In the genomic region with DNA sequence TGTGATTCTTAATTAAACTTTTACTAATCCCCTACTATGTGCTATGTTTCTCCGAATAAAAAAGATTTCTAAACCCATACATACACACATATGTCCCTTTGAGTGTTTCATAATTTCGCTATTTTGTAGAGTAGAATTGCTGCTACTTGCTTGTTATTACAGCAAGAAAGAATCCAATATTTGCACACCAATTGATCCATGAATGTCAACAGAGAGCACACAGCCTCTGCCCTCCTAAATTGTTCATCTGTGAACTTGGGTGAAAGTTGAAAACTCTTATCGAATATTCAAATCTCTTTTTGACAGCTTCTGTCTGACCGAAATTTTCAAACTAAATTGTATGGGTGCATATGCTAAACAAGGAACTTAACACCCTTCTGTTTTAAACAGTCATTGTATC, we compare ENCODE assay signal across 23 cellular contexts.
DNase-seq lines count a peak whose midpoint lies in the region; ATAC-seq, FAIRE-seq and TF ChIP-seq lines count a peak whose summit lies in the region.
"Had no signal": no experiment of that assay in that cellular context is flagged by ENCODE, and none has a peak within 500 bp of the region (broad histone marks: within the 10 kb centered on the region; RNA-seq: fewer than 3 reads in every experiment).

No MANE protein-coding gene starts in this region.

- TF ChIP-seq EP300 in HepG2 (IDR thresholded peaks at IDR 0.05; ENCODE audit: low read depth in 2 of 2, low read length in 2 of 2) (no peak), HepG2 (CRISPR knock-in tag; IDR thresholded peaks at IDR 0.05; ENCODE audit: borderline replicate concordance) (no peak)

- peaks cover 6% of the 10 kb centered on the region; the same call in 1 of the 2 replicates for H3K4me1 ChIP-seq in HepG2 (ENCODE audit: insufficient read depth, low read length)
- H3K4me1 ChIP-seq: BLaER1, Caco-2 had no signal

- H3K36me3 ChIP-seq in HepG2 (replicated peaks in 1 of 2; ENCODE audit: control insufficient read depth in 1 of 2, insufficient read depth in 2 of 2, low read length in 2 of 2), result no peaks in the 10 kb centered on the region
- H3K36me3 ChIP-seq: BLaER1 had no signal

- H3K36me3 Mint-ChIP-seq in HFFc6 (ENCODE audit: low read depth), result no peaks in the 10 kb centered on the region
- H3K36me3 Mint-ChIP-seq: CD4-positive, CD25-positive, alpha-beta regulatory T cell; CD8-positive, alpha-beta T cell had no signal

- ATAC-seq in HepG2, result peak; percentile 66; the same call in 2 of the 3 replicates
- no peak for ATAC-seq in HG03135 (IDR thresholded peaks at IDR 0.05; ENCODE audit: unreplicated experiment)
- ATAC-seq: CD8-positive, alpha-beta T cell had no signal

- CTCF ChIA-PET in HepG2 (lab: Yijun Ruan, JAX; ENCODE audit: low intra/inter-chr PET ratio, low total read pairs), result no interaction called here

- no peaks in the 10 kb centered on the region for H3K4me1 Mint-ChIP-seq in HFFc6 (ENCODE audit: low read depth)
- H3K4me1 Mint-ChIP-seq: B cell; CD4-positive, CD25-positive, alpha-beta regulatory T cell had no signal

- DNase-seq in DMS53 (lab: John Stamatoyannopoulos, UW) (peak; percentile 48), DMS53 treated with DMSO at 0.1 percent for 48 hours (lab: John Stamatoyannopoulos, UW; ENCODE audit: unreplicated experiment) (no peak), HepG2 (ENCODE audit: low spot score) (no peak), HFFc6 (no peak)
- no peak for DNase-seq in activated effector memory CD4-positive, alpha-beta T cell treated with Interleukin-2 at 50 U/mL for 16 hours
- DNase-seq: Caco-2; CD4-positive, CD25-positive, alpha-beta regulatory T cell; CD8-positive, alpha-beta T cell; DMS153; DMS79 treated with DMSO at 0.1 percent for 48 hours; GF-D8; GM23248; H7; HCEC 1CT had no signal

- H3K9me3 Mint-ChIP-seq in HFFc6, result no peaks in the 10 kb centered on the region; the same call in 1 of the 2 replicates
- H3K9me3 Mint-ChIP-seq: CD8-positive, alpha-beta T cell had no signal

- no peaks in the 10 kb centered on the region for H3K9me3 ChIP-seq in HepG2 (ENCODE audit: low read length)
- H3K9me3 ChIP-seq: Caco-2 had no signal

- intact Hi-C loops in HepG2 (cut with micrococcal nuclease; ENCODE audit: unreplicated experiment), result no loop called here

- BruUV-seq in HepG2 (replicated peaks; lab: Mats Ljungman, UMichigan), result no TSS peak

- H3K4me2 ChIP-seq in HepG2 (ENCODE audit: low read depth, low read length), result no peak overlapping the region
- H3K4me2 ChIP-seq: BLaER1 had no signal

- no peak overlapping the region for H3K4me3 ChIP-seq in HepG2 (replicated peaks in 1 of 3; ENCODE audit: insufficient read depth in 1 of 3, low read depth in 2 of 3, low read length in 3 of 3)
- H3K4me3 ChIP-seq: BLaER1, GM23248 had no signal

- FAIRE-seq in HepG2 (lab: Jason Lieb, UNC), result no peak
- FAIRE-seq: A204.1, GM12891, H1 had no signal

- in situ Hi-C loops in HepG2 (cut with HindIII; ENCODE audit: extremely low pct_ligation_motif_present, low pct_unique_long_range_greater_than_20kb), result no loop called here

- H3K79me2 ChIP-seq in HepG2 (ENCODE audit: insufficient read depth, low read length), result no peaks in the 10 kb centered on the region

- H3K27ac ChIP-seq in VCaP, result peak overlapping the region; percentile 27; the same call in 1 of the 2 replicates
- H3K27ac ChIP-seq in HepG2 (ENCODE audit: extremely low read length, insufficient read depth, low read length), result no peak overlapping the region
- H3K27ac ChIP-seq: 22Rv1, BLaER1, C4-2B, GM23248 had no signal

- POLR2A ChIA-PET in HepG2 (lab: Yijun Ruan, JAX), result no interaction called here

- H3K9ac ChIP-seq in HepG2 (ENCODE audit: insufficient read depth, low read depth, low read length), result no peak overlapping the region
- H3K9ac ChIP-seq: BLaER1, GM23248 had no signal

- WGBS in HepG2 (ENCODE audit: low lambda C conversion rate), result under 1% methylated on average over 4 of the region's 4 CpGs

- H3K27me3 Mint-ChIP-seq in HFFc6 (ENCODE audit: insufficient read depth), result peaks cover 4% of the 10 kb centered on the region; the same call in 1 of the 2 replicates
- H3K27me3 Mint-ChIP-seq: B cell; CD4-positive, CD25-positive, alpha-beta regulatory T cell had no signal

- no peak for TF ChIP-seq RAD21 in HepG2 (CRISPR knock-in tag; IDR thresholded peaks at IDR 0.05)

- TF ChIP-seq POLR2A in HepG2 (IDR thresholded peaks at IDR 0.05; ENCODE audit: insufficient read depth in 1 of 2, low read depth in 2 of 2, low read length in 2 of 2), result no peak

- no peak overlapping the region for H2AFZ ChIP-seq in HepG2 (ENCODE audit: low read length)
- H2AFZ ChIP-seq: GM23248 had no signal

- H3K27ac Mint-ChIP-seq in HFFc6, result no peak overlapping the region
- H3K27ac Mint-ChIP-seq: B cell; CD4-positive, CD25-positive, alpha-beta regulatory T cell; CD8-positive, alpha-beta T cell had no signal

- no peak overlapping the region for H3K4me3 Mint-ChIP-seq in HFFc6
- H3K4me3 Mint-ChIP-seq: B cell; CD4-positive, CD25-positive, alpha-beta regulatory T cell; CD8-positive, alpha-beta T cell had no signal

- no peaks in the 10 kb centered on the region for H3K27me3 ChIP-seq in HepG2 (ENCODE audit: control insufficient read depth in 1 of 2, insufficient read depth in 2 of 2, low read length in 2 of 2)
- H3K27me3 ChIP-seq: BLaER1 had no signal

- H4K20me1 ChIP-seq in HepG2 (ENCODE audit: insufficient read depth, low read length), result no peaks in the 10 kb centered on the region
- H4K20me1 ChIP-seq: BLaER1 had no signal

- TF ChIP-seq CTCF in VCaP (conservative IDR thresholded peaks at IDR 0.05) (no peak), HepG2 (CRISPR knock-in tag; IDR thresholded peaks at IDR 0.05) (no peak), HFFc6 (IDR thresholded peaks at IDR 0.05) (no peak)

TF ChIP-seq in HepG2, 621 proteins besides CTCF, POLR2A, EP300 and RAD21 (continues in another document):
- TF ChIP-seq HHEX (CRISPR knock-in tag; IDR thresholded peaks at IDR 0.05), result 0 out of 2 replicates have a peak, but pooled peaks have one; percentile 41
- no peak for TF ChIP-seq ZBTB4 (CRISPR knock-in tag; IDR thresholded peaks at IDR 0.05; ENCODE audit: borderline replicate concordance)
- peak; percentile 36; the same call in 1 of the 2 replicates for TF ChIP-seq PAXIP1 (CRISPR knock-in tag; conservative IDR thresholded peaks at IDR 0.05)
- no peak for TF ChIP-seq MEIS1 (CRISPR knock-in tag; IDR thresholded peaks at IDR 0.05; ENCODE audit: borderline replicate concordance)
- TF ChIP-seq RFX5 (IDR thresholded peaks at IDR 0.05; ENCODE audit: low read depth, low read length), result no peak
- TF ChIP-seq, protein P1, sequence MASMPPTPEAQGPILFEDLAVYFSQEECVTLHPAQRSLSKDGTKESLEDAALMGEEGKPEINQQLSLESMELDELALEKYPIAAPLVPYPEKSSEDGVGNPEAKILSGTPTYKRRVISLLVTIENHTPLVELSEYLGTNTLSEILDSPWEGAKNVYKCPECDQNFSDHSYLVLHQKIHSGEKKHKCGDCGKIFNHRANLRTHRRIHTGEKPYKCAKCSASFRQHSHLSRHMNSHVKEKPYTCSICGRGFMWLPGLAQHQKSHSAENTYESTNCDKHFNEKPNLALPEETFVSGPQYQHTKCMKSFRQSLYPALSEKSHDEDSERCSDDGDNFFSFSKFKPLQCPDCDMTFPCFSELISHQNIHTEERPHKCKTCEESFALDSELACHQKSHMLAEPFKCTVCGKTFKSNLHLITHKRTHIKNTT (CRISPR knock-in tag; IDR thresholded peaks at IDR 0.05), result no peak
- TF ChIP-seq TCF12 (IDR thresholded peaks at IDR 0.05), result no peak
- no peak for TF ChIP-seq TCF12 (CRISPR knock-in tag; IDR thresholded peaks at IDR 0.05)
